Comparison of ENCODE assay signal across 20 cellular contexts in the genomic region with DNA sequence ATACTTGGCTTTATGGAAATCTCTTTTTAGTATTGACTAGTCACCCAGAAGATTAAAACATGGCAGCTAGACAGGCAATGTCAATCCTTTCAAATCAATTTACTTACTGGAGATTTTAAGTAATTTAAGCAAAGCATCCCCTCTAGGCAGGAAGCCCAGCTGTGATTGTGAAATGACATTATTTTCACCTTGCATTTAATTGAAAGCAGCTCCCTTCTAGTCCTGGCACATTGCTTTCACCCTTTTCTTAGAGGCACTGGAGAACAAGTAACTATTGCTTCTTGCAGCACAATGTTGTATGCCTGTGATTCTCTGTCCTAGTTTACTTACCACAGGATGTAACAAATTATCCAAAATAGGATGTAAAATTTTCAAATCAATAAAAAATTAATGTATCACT.
"Had no signal": no experiment of that assay in that cellular context is flagged by ENCODE, and none has a peak within 500 bp of the region (broad histone marks: within the 10 kb centered on the region; RNA-seq: fewer than 3 reads in every experiment).

No MANE protein-coding gene starts in this region.

- DNase-seq: activated CD4-positive, alpha-beta memory T cell treated with anti-CD3 and anti-CD28 coated beads, Interleukin-2, amount 10 ng/mL, durations not matched to agents 7 days and 5 days; activated CD4-positive, alpha-beta T cell treated with anti-CD3 and anti-CD28 coated beads, Interleukin-2, amount 10 ng/mL, durations not matched to agents 7 days and 5 days; activated CD4-positive, CD25-positive, alpha-beta regulatory T cell; activated T-cell treated with anti-CD3 and anti-CD28 coated beads for 4 hours; activated T-cell treated with anti-CD3 and anti-CD28 coated beads, Interleukin-2, amount 50 U/mL, for 48 hours; amniotic stem cell; body of pancreas; central memory CD4-positive, alpha-beta T cell; KBM-7; NCI-H1048; NCI-H2029; NCI-H2107; NCI-H2171 treated with DMSO at 0.1 percent for 48 hours; NCI-H345; NCI-H510A treated with DMSO at 0.1 percent for 48 hours; PC-3; SHP77; T-helper 17 cell; T1000 had no signal

- H3K4me3 ChIP-seq: ascending aorta, body of pancreas had no signal

- ATAC-seq: body of pancreas, PC-3, T-helper 17 cell had no signal

- H3K27me3 ChIP-seq: ascending aorta, body of pancreas had no signal

- H3K27ac ChIP-seq: ascending aorta, body of pancreas had no signal

- H3K9me3 ChIP-seq: ascending aorta, body of pancreas had no signal

- H3K36me3 ChIP-seq: ascending aorta had no signal
